ENCODE assay signal across 34 cellular contexts in the genomic region with DNA sequence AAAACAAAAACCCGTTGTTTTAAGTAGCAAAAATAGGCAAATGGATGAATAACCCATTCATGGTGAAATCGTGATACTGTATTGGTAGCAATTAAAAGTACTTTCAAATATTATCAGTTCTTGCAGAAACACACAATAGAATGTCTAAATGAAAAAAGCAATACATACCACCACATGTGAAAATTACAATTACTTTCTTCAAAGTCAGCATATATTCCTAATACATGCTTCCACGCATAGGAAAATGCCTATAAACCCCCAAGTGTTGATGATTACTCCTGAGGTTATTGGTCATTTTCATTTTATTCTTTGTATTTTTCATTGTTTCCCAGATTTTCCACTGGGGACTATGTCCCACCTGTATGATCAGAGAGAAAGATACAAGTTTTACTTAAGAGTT.
"Had no signal": no experiment of that assay in that cellular context is flagged by ENCODE, and none has a peak within 500 bp of the region (broad histone marks: within the 10 kb centered on the region; RNA-seq: fewer than 3 reads in every experiment).

No MANE protein-coding gene starts in this region.

- ATAC-seq: activated CD8-positive, alpha-beta T cell treated with anti-CD3 and anti-CD28 coated beads for 36 hours; activated T-cell treated with anti-CD3 and anti-CD28 coated beads, Interleukin-2, amount 50 U/mL, for 4 hours; PC-3 had no signal

- H3K27ac Mint-ChIP-seq: activated B cell treated with CpG ODN at 0.5 μM for 24 hours; activated CD8-positive, alpha-beta T cell treated with anti-CD3 and anti-CD28 coated beads for 36 hours; activated naive CD4-positive, alpha-beta T cell treated with anti-CD3 and anti-CD28 coated beads, Interleukin-2, amount 10 ng/mL, durations not matched to agents 7 days and 5 days; activated naive CD8-positive, alpha-beta T cell; IgD-negative memory B cell; T-helper 1 cell treated with Interleukin-12 subunit alpha and Interleukin-12 subunit beta and Interleukin-4 antibody, amounts not matched to agents 30 μg/mL and 1 μg/mL, for 36 hours had no signal

- H3K4me2 ChIP-seq: SK-N-SH had no signal

- H3K4me1 ChIP-seq: Peyer's patch, SJSA1 had no signal

- FAIRE-seq: bronchial epithelial cell had no signal

- H3K9ac ChIP-seq: SK-N-SH had no signal

- H3K9me3 ChIP-seq: MG63, Peyer's patch, SJSA1, SK-N-SH had no signal

- H3K4me3 ChIP-seq: MG63, Peyer's patch, SJSA1 had no signal

- H3K4me3 Mint-ChIP-seq: activated B cell treated with CpG ODN at 0.5 μM for 24 hours; activated CD8-positive, alpha-beta T cell treated with anti-CD3 and anti-CD28 coated beads for 36 hours; activated naive CD4-positive, alpha-beta T cell treated with anti-CD3 and anti-CD28 coated beads, Interleukin-2, amount 10 ng/mL, durations not matched to agents 7 days and 5 days; activated naive CD8-positive, alpha-beta T cell; activated T-cell treated with anti-CD3 and anti-CD28 coated beads, Interleukin-2, amount 50 U/mL, for 4 hours; brain; T-helper 1 cell treated with Interleukin-12 subunit alpha and Interleukin-12 subunit beta and Interleukin-4 antibody, amounts not matched to agents 30 μg/mL and 1 μg/mL, for 36 hours had no signal

- H3K27ac ChIP-seq: Peyer's patch, SJSA1, VCaP had no signal

- DNase-seq: activated B cell treated with CpG ODN at 0.5 μM for 24 hours; activated CD4-positive, alpha-beta T cell treated with anti-CD3 and anti-CD28 coated beads for 4 hours; activated CD4-positive, alpha-beta T cell treated with anti-CD3 and anti-CD28 coated beads, Interleukin-2, amount 50 U/mL, for 1 hour; activated CD4-positive, CD25-positive, alpha-beta regulatory T cell treated with anti-CD3 and anti-CD28 coated beads, Interleukin-2, amount 50 U/mL, for 72 hours; activated CD8-positive, alpha-beta T cell treated with anti-CD3 and anti-CD28 coated beads for 36 hours; activated effector memory CD4-positive, alpha-beta T cell treated with Interleukin-2 at 50 U/mL for 16 hours; activated naive CD4-positive, alpha-beta T cell treated with anti-CD3 and anti-CD28 coated beads, Interleukin-2, amount 10 ng/mL, durations not matched to agents 7 days and 5 days; activated T-cell treated with anti-CD3 and anti-CD28 coated beads, Interleukin-2, amount 50 U/mL, for 4 hours; anterior cingulate cortex; central memory CD4-positive, alpha-beta T cell; Kasumi-1; KG1; MG63; NCI-H1048; NCI-H1105 treated with DMSO at 0.1 percent for 48 hours; NCI-H1436; NCI-H1694; NCI-H1930; NCI-H345; NCI-H524 treated with DMSO at 0.1 percent for 48 hours; NK-92 treated with Interleukin-12 subunit alpha and Interleukin-12 subunit beta, amount 100 ng/mL, for 24 hours; PC-3; Peyer's patch; RPMI8226; SHP77 treated with DMSO at 0.1 percent for 48 hours; SK-N-SH; T-helper 9 cell had no signal

- H3K4me1 Mint-ChIP-seq: activated B cell treated with CpG ODN at 0.5 μM for 24 hours had no signal

- H3K27me3 Mint-ChIP-seq: activated B cell treated with CpG ODN at 0.5 μM for 24 hours; activated CD8-positive, alpha-beta T cell treated with anti-CD3 and anti-CD28 coated beads for 36 hours; activated naive CD4-positive, alpha-beta T cell treated with anti-CD3 and anti-CD28 coated beads, Interleukin-2, amount 10 ng/mL, durations not matched to agents 7 days and 5 days; activated naive CD8-positive, alpha-beta T cell; brain; IgD-negative memory B cell had no signal

- H3K27me3 ChIP-seq: MG63, Peyer's patch, SJSA1 had no signal

- H3K9me3 Mint-ChIP-seq: activated B cell treated with CpG ODN at 0.5 μM for 24 hours; activated CD8-positive, alpha-beta T cell treated with anti-CD3 and anti-CD28 coated beads for 36 hours; activated naive CD4-positive, alpha-beta T cell treated with anti-CD3 and anti-CD28 coated beads, Interleukin-2, amount 10 ng/mL, durations not matched to agents 7 days and 5 days; activated T-cell treated with anti-CD3 and anti-CD28 coated beads, Interleukin-2, amount 50 U/mL, for 4 hours; brain; IgD-negative memory B cell; T-helper 1 cell treated with Interleukin-12 subunit alpha and Interleukin-12 subunit beta and Interleukin-4 antibody, amounts not matched to agents 30 μg/mL and 1 μg/mL, for 36 hours had no signal
